9 cellular contexts compared by ENCODE assay signal in the genomic region with DNA sequence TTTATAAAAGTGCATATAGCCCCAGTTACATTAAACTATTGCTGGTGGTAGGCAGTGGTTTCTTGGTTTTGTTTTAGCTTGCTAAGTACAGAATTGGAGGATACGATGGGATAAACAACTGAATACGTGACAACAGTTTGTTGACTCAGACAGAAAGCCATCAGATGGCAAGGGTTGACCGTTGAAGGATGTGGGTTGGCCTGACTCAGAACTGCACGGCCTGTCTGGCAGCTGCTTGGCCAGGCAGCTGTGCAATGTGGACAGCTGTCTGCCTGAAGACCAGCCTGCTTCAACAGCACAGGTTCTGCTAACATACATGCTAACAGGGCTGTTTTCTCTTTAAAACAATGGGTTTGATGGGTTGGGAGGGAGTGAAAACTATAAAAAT. TPM values are rescaled to one million over a fixed set of nuclear protein-coding genes. Genes with fewer than 3 reads are reported as not detected.
DNase-seq lines count a peak whose midpoint lies in the region; ATAC-seq, FAIRE-seq and TF ChIP-seq lines count a peak whose summit lies in the region.
"Had no signal": no experiment of that assay in that cellular context is flagged by ENCODE, and none has a peak within 500 bp of the region (broad histone marks: within the 10 kb centered on the region; RNA-seq: fewer than 3 reads in every experiment).

No MANE protein-coding gene starts in this region.

- H3K36me3 Mint-ChIP-seq in activated naive CD4-positive, alpha-beta T cell treated with anti-CD3 and anti-CD28 coated beads, Interleukin-2, amount 50 U/mL, for 72 hours: no peaks in the 10 kb centered on the region
- H3K36me3 Mint-ChIP-seq in activated T-helper 17 cell treated with anti-CD3 and anti-CD28 coated beads, Interleukin-2, amount 50 U/mL, for 72 hours (ENCODE audit: low read depth): no peaks in the 10 kb centered on the region

- H3K27me3 ChIP-seq in Loucy (ENCODE audit: insufficient read depth, low read length, poor library complexity, severe bottlenecking): no peaks in the 10 kb centered on the region
- H3K27me3 ChIP-seq: cardiac muscle cell had no signal

- no peaks in the 10 kb centered on the region for H3K9me3 Mint-ChIP-seq in activated naive CD4-positive, alpha-beta T cell treated with anti-CD3 and anti-CD28 coated beads, Interleukin-2, amount 50 U/mL, for 72 hours
- no peaks in the 10 kb centered on the region for H3K9me3 Mint-ChIP-seq in activated T-helper 17 cell treated with anti-CD3 and anti-CD28 coated beads, Interleukin-2, amount 50 U/mL, for 72 hours

- H3K4me1 Mint-ChIP-seq in activated T-helper 17 cell treated with anti-CD3 and anti-CD28 coated beads, Interleukin-2, amount 50 U/mL, for 72 hours: peaks cover 14% of the 10 kb centered on the region

- H3F3A ChIP-seq in Loucy (ENCODE audit: low read depth): no peaks in the 10 kb centered on the region

- intact Hi-C loops in kidney (cut with DNase I): no loop called here

- H3K9me3 ChIP-seq in Loucy (ENCODE audit: insufficient read depth, low read depth, low read length): no peaks in the 10 kb centered on the region
- no peaks in the 10 kb centered on the region for H3K9me3 ChIP-seq in kidney (ENCODE audit: control insufficient read depth in 1 of 2, low read length in 2 of 2)

- H3K36me3 ChIP-seq in Loucy (ENCODE audit: insufficient read depth, low read length): no peaks in the 10 kb centered on the region
- H3K36me3 ChIP-seq in kidney (ENCODE audit: control insufficient read depth in 1 of 2, insufficient read depth in 2 of 2, low read length in 2 of 2): no peaks in the 10 kb centered on the region
- H3K36me3 ChIP-seq: cardiac muscle cell had no signal

- FAIRE-seq in kidney (lab: Jason Lieb, UNC): no peak

- H3K4me3 ChIP-seq in Loucy (ENCODE audit: low read length, poor library complexity, severe bottlenecking) (peak overlapping the region; percentile 43), kidney (ENCODE audit: low read length in 2 of 2) (no peak overlapping the region)
- H3K4me3 ChIP-seq: cardiac muscle cell had no signal

- H3K4me2 ChIP-seq in Loucy (ENCODE audit: low read depth, low read length, poor library complexity, severe bottlenecking): peak overlapping the region; percentile 29

- no peaks in the 10 kb centered on the region for H3K79me2 ChIP-seq in Loucy (ENCODE audit: insufficient read depth, low read length)

- ATAC-seq in activated naive CD4-positive, alpha-beta T cell treated with anti-CD3 and anti-CD28 coated beads, Interleukin-2, amount 50 U/mL, for 72 hours: peak; percentile 84 to 92
- peak; percentile 96 for ATAC-seq in activated T-helper 17 cell treated with anti-CD3 and anti-CD28 coated beads, Interleukin-2, amount 50 U/mL, for 72 hours (replicated peaks)

- no peak for TF ChIP-seq CTCF in Loucy (conservative IDR thresholded peaks at IDR 0.05; ENCODE audit: low read length)
- no peak for TF ChIP-seq CTCF in kidney (IDR thresholded peaks at IDR 0.05; ENCODE audit: borderline replicate concordance, extremely low read depth, insufficient read depth)

- H3K27me3 Mint-ChIP-seq in activated T-helper 17 cell treated with anti-CD3 and anti-CD28 coated beads, Interleukin-2, amount 50 U/mL, for 72 hours: peaks cover 3% of the 10 kb centered on the region

- no peak overlapping the region for H3K27ac ChIP-seq in kidney (ENCODE audit: low read depth in 2 of 2, low read length in 2 of 2)
- H3K27ac ChIP-seq: cardiac muscle cell had no signal

- H3K9ac ChIP-seq in Loucy (ENCODE audit: low read depth, low read length, poor library complexity, severe bottlenecking) (peak overlapping the region; percentile 0), kidney (ENCODE audit: low read length in 2 of 2) (no peak overlapping the region)

- peak overlapping the region; percentile 24; the same call in 1 of the 2 replicates for H2AFZ ChIP-seq in Loucy (ENCODE audit: low read length)

- DNase-seq in activated naive CD4-positive, alpha-beta T cell treated with anti-CD3 and anti-CD28 coated beads, Interleukin-2, amount 50 U/mL, for 72 hours (ENCODE audit: low spot score in 2 of 2): peak in 1 of 2 donors; percentile 11
- no peak for DNase-seq in activated naive CD4-positive, alpha-beta T cell (lab: John Stamatoyannopoulos, UW)
- peak; percentile 96 for DNase-seq in HCEC 1CT
- peak; percentile 61 for DNase-seq in renal cortical epithelial cell (ENCODE audit: low read depth)
- DNase-seq in kidney: no peak
- DNase-seq in NCI-H526 treated with DMSO at 0.1 percent for 48 hours (lab: John Stamatoyannopoulos, UW): no peak

- H3K9me2 ChIP-seq in Loucy (replicated peaks; ENCODE audit: low read depth, low read length): no peaks in the 10 kb centered on the region

- H4K20me1 ChIP-seq in Loucy (ENCODE audit: insufficient read depth, low read length, poor library complexity, severe bottlenecking): no peaks in the 10 kb centered on the region

- peak overlapping the region; percentile 57 for H3K4me3 Mint-ChIP-seq in activated T-helper 17 cell treated with anti-CD3 and anti-CD28 coated beads, Interleukin-2, amount 50 U/mL, for 72 hours

- H3K27ac Mint-ChIP-seq in activated naive CD4-positive, alpha-beta T cell treated with anti-CD3 and anti-CD28 coated beads, Interleukin-2, amount 50 U/mL, for 72 hours: no peak overlapping the region
- peak overlapping the region; percentile 88 for H3K27ac Mint-ChIP-seq in activated T-helper 17 cell treated with anti-CD3 and anti-CD28 coated beads, Interleukin-2, amount 50 U/mL, for 72 hours

- peaks cover 17% of the 10 kb centered on the region for H3K4me1 ChIP-seq in Loucy (ENCODE audit: insufficient read depth, low read length, poor library complexity, severe bottlenecking)
- no peaks in the 10 kb centered on the region for H3K4me1 ChIP-seq in kidney (ENCODE audit: control insufficient read depth in 1 of 2, insufficient read depth in 1 of 2, low read depth in 1 of 2, low read length in 2 of 2)

RNA-seq across cellular contexts. Expression of a gene that starts 46.6 kb away (rescaled TPM):
- total RNA-seq in activated naive CD4-positive, alpha-beta T cell treated with anti-CD3 and anti-CD28 coated beads, Interleukin-2, amount 50 U/mL, for 72 hours: 100 to 1,000 TPM in 1 of 2 donors, 10 to 100 TPM in 1; 57.2 to 144 TPM
- 10 to 100 TPM; 61.3 to 67.6 TPM for total RNA-seq in activated T-helper 17 cell treated with anti-CD3 and anti-CD28 coated beads, Interleukin-2, amount 50 U/mL, for 72 hours
- 53.3 and 63.4 TPM in 2 replicates for total RNA-seq in renal cortical epithelial cell
- 43.0 TPM for total RNA-seq in kidney
- polyA plus RNA-seq in kidney (ENCODE audit: insufficient read depth, low read depth, low replicate concordance): 42.6 TPM

RNA-seq across cellular contexts. Expression of a gene that starts 46.8 kb away (rescaled TPM):
- total RNA-seq in activated naive CD4-positive, alpha-beta T cell treated with anti-CD3 and anti-CD28 coated beads, Interleukin-2, amount 50 U/mL, for 72 hours: 1 to 10 TPM; 1.7 to 4.5 TPM
- total RNA-seq in activated T-helper 17 cell treated with anti-CD3 and anti-CD28 coated beads, Interleukin-2, amount 50 U/mL, for 72 hours: 1 to 10 TPM; 2.3 to 2.4 TPM
- total RNA-seq in renal cortical epithelial cell: 0.87 and 3.3 TPM in 2 replicates
- total RNA-seq in kidney: 4.3 TPM
- 6.2 TPM for polyA plus RNA-seq in kidney (ENCODE audit: insufficient read depth, low read depth, low replicate concordance)

Comparison
In these comparisons a context has a peak if more than half of its experiments do, and no peak if none do; other contexts are left out.
1. DNase-seq: peak in HCEC 1CT (single experiment) and renal cortical epithelial cell (single experiment); none in activated naive CD4-positive, alpha-beta T cell (0 of 4), kidney (single experiment) and NCI-H526 treated with DMSO at 0.1 percent for 48 hours (single experiment).